In the genomic region with DNA sequence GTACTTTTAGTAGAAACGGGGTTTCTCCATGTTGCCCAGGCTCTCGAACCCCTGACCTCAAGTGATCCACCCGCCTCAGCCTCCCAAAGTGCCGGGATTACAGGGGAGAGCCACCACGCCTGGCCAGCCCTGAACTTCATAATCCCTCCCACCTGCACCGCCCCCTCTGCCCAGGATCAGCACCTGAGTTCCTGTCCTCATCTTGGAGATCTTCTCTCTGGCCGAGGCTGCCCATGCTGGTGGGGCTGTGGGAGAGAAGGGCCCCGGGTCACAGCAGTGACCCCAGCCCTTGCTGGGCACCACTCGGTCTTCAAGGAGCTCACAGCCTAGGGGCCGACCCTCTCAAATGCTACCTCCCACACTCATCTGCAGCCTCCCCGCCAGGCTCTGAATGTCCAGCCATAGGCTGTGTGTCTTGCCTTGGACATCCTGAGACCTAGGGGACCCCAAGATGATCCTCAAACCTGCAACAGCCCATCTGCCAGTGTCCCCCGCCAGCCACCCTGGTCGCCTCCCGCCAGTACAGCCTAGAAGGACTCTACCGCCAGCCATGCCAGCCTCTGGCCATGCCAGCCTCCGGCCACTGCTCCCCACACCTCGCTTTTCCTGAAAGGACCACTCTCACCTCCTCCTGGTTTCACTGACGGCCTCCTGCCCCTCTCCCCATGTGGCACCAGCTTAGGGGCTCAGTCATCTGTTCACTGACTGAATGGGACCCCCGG, we compare ENCODE assay signal across 15 cellular contexts. TPM values are rescaled to one million over a fixed set of nuclear protein-coding genes. Genes with fewer than 3 reads are reported as not detected.
DNase-seq lines count a peak whose midpoint lies in the region; ATAC-seq and TF ChIP-seq lines count a peak whose summit lies in the region.
"Had no signal": no experiment of that assay in that cellular context is flagged by ENCODE, and none has a peak within 500 bp of the region (broad histone marks: within the 10 kb centered on the region; RNA-seq: fewer than 3 reads in every experiment).

No MANE protein-coding gene starts in this region.

- H3K9me3 Mint-ChIP-seq in T-helper 2 cell treated with Interferon-gamma antibody and Interleukin-4, amounts not matched to agents 5 μg/mL and 100 μg/mL, for 36 hours: no peaks in the 10 kb centered on the region
- H3K9me3 Mint-ChIP-seq in chondrocyte (ENCODE audit: low read depth) (no peaks in the 10 kb centered on the region), osteocyte (ENCODE audit: unreplicated experiment) (no peaks in the 10 kb centered on the region)

- H3K4me2 ChIP-seq in OCI-LY3 (ENCODE audit: low read length) (0 out of 2 replicates have a peak overlapping the region, but pooled peaks have one; percentile 95), osteoblast (ENCODE audit: insufficient read depth, low read length) (no peak overlapping the region)

- H3K27me3 Mint-ChIP-seq in T-helper 2 cell treated with Interferon-gamma antibody and Interleukin-4, amounts not matched to agents 5 μg/mL and 100 μg/mL, for 36 hours (ENCODE audit: low read depth): no peaks in the 10 kb centered on the region
- H3K27me3 Mint-ChIP-seq in chondrocyte (ENCODE audit: low read depth): no peaks in the 10 kb centered on the region
- H3K27me3 Mint-ChIP-seq in osteocyte (ENCODE audit: unreplicated experiment): no peaks in the 10 kb centered on the region

- H3K79me2 ChIP-seq in OCI-LY3 (ENCODE audit: low read length) (no peaks in the 10 kb centered on the region), osteoblast (ENCODE audit: insufficient read depth, low read length) (no peaks in the 10 kb centered on the region)

- H3K27me3 ChIP-seq in OCI-LY3 (ENCODE audit: low read depth, low read length) (0 out of 2 replicates have a peak, but pooled peaks cover 5% of the 10 kb centered on the region), osteoblast (ENCODE audit: insufficient read depth, low read length) (no peaks in the 10 kb centered on the region)

- H3K27ac ChIP-seq in OCI-LY3 (ENCODE audit: low read length): no peak overlapping the region
- no peak overlapping the region for H3K27ac ChIP-seq in osteoblast (ENCODE audit: low read depth, low read length)
- H3K27ac ChIP-seq: psoas muscle, SK-N-MC, VCaP had no signal

- H2AFZ ChIP-seq in OCI-LY3 (ENCODE audit: low read depth, low read length) (no peak overlapping the region), osteoblast (ENCODE audit: low read length) (no peak overlapping the region)

- peaks cover 10% of the 10 kb centered on the region for H3K36me3 Mint-ChIP-seq in T-helper 2 cell treated with Interferon-gamma antibody and Interleukin-4, amounts not matched to agents 5 μg/mL and 100 μg/mL, for 36 hours (ENCODE audit: low read depth)
- peaks cover 1% of the 10 kb centered on the region for H3K36me3 Mint-ChIP-seq in chondrocyte (ENCODE audit: low read depth)
- no peaks in the 10 kb centered on the region for H3K36me3 Mint-ChIP-seq in osteocyte (ENCODE audit: unreplicated experiment)

- no peaks in the 10 kb centered on the region for H4K20me1 ChIP-seq in OCI-LY3 (ENCODE audit: insufficient read depth, low read length)
- H4K20me1 ChIP-seq in osteoblast (ENCODE audit: insufficient read depth, low read length): peaks cover 11% of the 10 kb centered on the region

- ATAC-seq in HG03378 (IDR thresholded peaks at IDR 0.05; ENCODE audit: unreplicated experiment): no peak
- ATAC-seq in GM19023 (IDR thresholded peaks at IDR 0.05; ENCODE audit: unreplicated experiment): no peak

- no peak for DNase-seq in T-helper 2 cell treated with Interferon-gamma antibody and Interleukin-4, amounts not matched to agents 5 μg/mL and 100 μg/mL, for 36 hours (ENCODE audit: low spot score)
- DNase-seq in T-helper 2 cell (no peak), chondrocyte (ENCODE audit: low spot score) (peak; percentile 86), osteocyte (ENCODE audit: extremely low spot score, unreplicated experiment) (no peak), osteoblast (ENCODE audit: insufficient read length, low spot score, missing footprints) (no peak)
- DNase-seq: Caco-2, NCI-H1694 had no signal

- TF ChIP-seq CTCF in OCI-LY3 (IDR thresholded peaks at IDR 0.05; ENCODE audit: low read depth, low read length): no peak
- no peak for TF ChIP-seq CTCF in chondrocyte (IDR thresholded peaks at IDR 0.05)
- TF ChIP-seq CTCF in osteocyte (IDR thresholded peaks at IDR 0.05): no peak
- TF ChIP-seq CTCF in osteoblast (IDR thresholded peaks at IDR 0.05; ENCODE audit: extremely low read depth, low read depth, low read length): no peak

- peaks cover 7% of the 10 kb centered on the region for H3K36me3 ChIP-seq in OCI-LY3 (replicated peaks; ENCODE audit: low read depth, low read length)
- no peaks in the 10 kb centered on the region for H3K36me3 ChIP-seq in osteoblast (ENCODE audit: insufficient read depth, low read length)

- H3K4me3 Mint-ChIP-seq in T-helper 2 cell treated with Interferon-gamma antibody and Interleukin-4, amounts not matched to agents 5 μg/mL and 100 μg/mL, for 36 hours: peak overlapping the region; percentile 43
- H3K4me3 Mint-ChIP-seq in chondrocyte (ENCODE audit: unreplicated experiment): no peak overlapping the region
- no peak overlapping the region for H3K4me3 Mint-ChIP-seq in osteocyte (ENCODE audit: unreplicated experiment)

- no peak overlapping the region for H3K9ac ChIP-seq in OCI-LY3 (ENCODE audit: low read length)

- H3K4me1 Mint-ChIP-seq in T-helper 2 cell treated with Interferon-gamma antibody and Interleukin-4, amounts not matched to agents 5 μg/mL and 100 μg/mL, for 36 hours (ENCODE audit: low read depth): peaks cover 14% of the 10 kb centered on the region
- H3K4me1 Mint-ChIP-seq in chondrocyte (ENCODE audit: low read depth) (peaks cover 15% of the 10 kb centered on the region), osteocyte (ENCODE audit: unreplicated experiment) (peaks cover 15% of the 10 kb centered on the region)

- H3K27ac Mint-ChIP-seq in T-helper 2 cell treated with Interferon-gamma antibody and Interleukin-4, amounts not matched to agents 5 μg/mL and 100 μg/mL, for 36 hours: peak overlapping the region; percentile 41
- no peak overlapping the region for H3K27ac Mint-ChIP-seq in chondrocyte (ENCODE audit: unreplicated experiment)
- peak overlapping the region; percentile 52 for H3K27ac Mint-ChIP-seq in osteocyte (ENCODE audit: unreplicated experiment)

- no peaks in the 10 kb centered on the region for H3K9me3 ChIP-seq in OCI-LY3 (ENCODE audit: insufficient read depth, low read length)
- H3K9me3 ChIP-seq in osteoblast (ENCODE audit: low read depth, low read length): no peaks in the 10 kb centered on the region
- H3K9me3 ChIP-seq: Caco-2, psoas muscle had no signal

- H3K4me1 ChIP-seq in OCI-LY3 (ENCODE audit: low read length) (peaks cover 12% of the 10 kb centered on the region), osteoblast (ENCODE audit: insufficient read depth, low read length) (peaks cover 9% of the 10 kb centered on the region)
- H3K4me1 ChIP-seq: Caco-2 had no signal

- H3K4me3 ChIP-seq in OCI-LY3 (ENCODE audit: low read length) (peak overlapping the region; percentile 76; the same call in 1 of the 2 replicates), osteoblast (ENCODE audit: insufficient read depth, low read length) (no peak overlapping the region)
- H3K4me3 ChIP-seq: psoas muscle, SK-N-MC had no signal

RNA-seq across cellular contexts. Expression of gene ATP8B3, which starts 1.5 kb away (rescaled TPM):
- total RNA-seq in chondrocyte: 1.9 to 6.0 TPM (median 5.7 TPM) in 3 replicates
- total RNA-seq in osteocyte: 4.6 and 5.2 TPM in 2 replicates
- 0.59 and 0.72 TPM in 2 replicates for total RNA-seq in osteoblast

RNA-seq across cellular contexts. Expression of gene REXO1, which starts 37.7 kb away (rescaled TPM):
- total RNA-seq in chondrocyte (22.2 to 24.9 TPM (median 24.9 TPM) in 3 replicates), osteocyte (29.8 and 39.3 TPM in 2 replicates), osteoblast (8.5 and 9.4 TPM in 2 replicates)

RNA-seq across cellular contexts. Expression of gene KLF16, which starts 52.8 kb away (rescaled TPM):
- 25.0 to 38.9 TPM (median 38.9 TPM) in 3 replicates for total RNA-seq in chondrocyte
- total RNA-seq in osteocyte: 25.1 and 26.3 TPM in 2 replicates
- 6.9 and 11.5 TPM in 2 replicates for total RNA-seq in osteoblast

RNA-seq across cellular contexts. Expression of gene ONECUT3, which starts 57.3 kb away (rescaled TPM):
- total RNA-seq in chondrocyte (not detected in 3 replicates), osteocyte (not detected in 2 replicates), osteoblast (not detected in 2 replicates)
- total RNA-seq: Caco-2, epithelial cell of proximal tubule, mononuclear cell, psoas muscle had no signal
